17 cellular contexts compared by ENCODE assay signal in genomic region chr18:340044-340443, GRCh38.
DNase-seq lines count a peak whose midpoint lies in the region; ATAC-seq and TF ChIP-seq lines count a peak whose summit lies in the region.
"Had no signal": no experiment of that assay in that cellular context is flagged by ENCODE, and none has a peak within 500 bp of the region (broad histone marks: within the 10 kb centered on the region; RNA-seq: fewer than 3 reads in every experiment).

No MANE protein-coding gene starts in this region.

- no peaks in the 10 kb centered on the region for H3K9me3 ChIP-seq in prostate gland
- H3K9me3 ChIP-seq in testis, result no peaks in the 10 kb centered on the region
- H3K9me3 ChIP-seq: A549, Caco-2 had no signal

- TF ChIP-seq POLR2A in prostate gland (IDR thresholded peaks at IDR 0.05) (no peak), testis (IDR thresholded peaks at IDR 0.05) (no peak)

- H3K36me3 ChIP-seq in prostate gland (no peaks in the 10 kb centered on the region), testis (ENCODE audit: low read depth, missing control alignments) (no peaks in the 10 kb centered on the region)

- H3K4me3 ChIP-seq in prostate gland (no peak overlapping the region), testis (no peak overlapping the region)
- H3K4me3 ChIP-seq: A549, GM23338 had no signal

- WGBS in prostate gland, result 45% methylated on average over 10 of the region's 10 CpGs
- 36 to 58% methylated on average over 8 to 10 of the region's 10 CpGs for WGBS in testis, 2 donors

- TF ChIP-seq CTCF in VCaP (conservative IDR thresholded peaks at IDR 0.05), result no peak
- no peak for TF ChIP-seq CTCF in prostate gland (IDR thresholded peaks at IDR 0.05)
- TF ChIP-seq CTCF in testis (IDR thresholded peaks at IDR 0.05), result no peak

- intact Hi-C loops in prostate gland (cut with DNase I) (no loop called here), testis (cut with DNase I; ENCODE audit: low total_unique reads) (no loop called here)

- no peaks in the 10 kb centered on the region for H3K4me1 ChIP-seq in prostate gland (replicated peaks)
- peaks cover 9% of the 10 kb centered on the region for H3K4me1 ChIP-seq in testis
- H3K4me1 ChIP-seq: A549, Caco-2 had no signal

- peak; percentile 38 for DNase-seq in left kidney (ENCODE audit: low read depth, low spot score)
- peak; percentile 14 for DNase-seq in prostate gland (ENCODE audit: low spot score)
- DNase-seq in testis, result peak; percentile 69
- DNase-seq in substantia nigra (lab: John Stamatoyannopoulos, UW), result no peak
- DNase-seq in NCI-H510A treated with DMSO at 0.1 percent for 48 hours (lab: John Stamatoyannopoulos, UW), result no peak
- DNase-seq: AML-193; Caco-2; CD4-positive, alpha-beta T cell; HFFc6 had no signal

- H3K27ac ChIP-seq in VCaP (peak overlapping the region; percentile 80), prostate gland (no peak overlapping the region), testis (peak overlapping the region in 1 of 2 donors; percentile 48), substantia nigra (ENCODE audit: low read depth, low read length, poor library complexity, severe bottlenecking) (no peak overlapping the region)
- H3K27ac ChIP-seq: 22Rv1, A549, C4-2B had no signal

- H3K27me3 ChIP-seq in prostate gland (replicated peaks; ENCODE audit: insufficient read depth) (no peaks in the 10 kb centered on the region), testis (no peaks in the 10 kb centered on the region)

- ATAC-seq in HG02840 (IDR thresholded peaks at IDR 0.05; ENCODE audit: low FRiP score, unreplicated experiment), result no peak
- ATAC-seq: A549, GM23338, HCT116, HepG2 had no signal

Comparison
In these comparisons a context has a peak if more than half of its experiments do, and no peak if none do; other contexts are left out.
1. DNase-seq: peak in left kidney (single experiment), prostate gland (single experiment) and testis (single experiment); none in substantia nigra (0 of 49) and NCI-H510A treated with DMSO at 0.1 percent for 48 hours (single experiment).